In the genomic region with DNA sequence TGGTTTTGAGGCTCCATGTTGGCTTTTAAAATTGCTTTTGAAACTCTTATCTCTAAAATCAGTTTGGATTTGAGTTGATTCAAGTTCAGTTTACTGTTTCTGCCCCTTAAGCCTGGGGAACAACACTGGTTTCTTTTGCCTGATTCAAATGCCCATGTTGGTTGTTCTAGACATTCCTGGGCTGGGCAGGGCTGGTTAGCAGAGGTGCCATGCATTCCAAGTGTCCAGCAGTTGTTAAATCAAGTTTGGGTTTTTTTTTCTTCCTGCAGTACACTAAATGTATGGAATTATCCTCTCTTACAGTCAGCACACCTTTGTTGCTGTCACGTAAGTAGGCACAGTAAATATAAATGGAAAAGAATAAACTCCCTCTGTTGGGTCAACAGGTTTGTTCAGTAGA, we compare ENCODE assay signal across 16 cellular contexts.
DNase-seq lines count a peak whose midpoint lies in the region; ATAC-seq and TF ChIP-seq lines count a peak whose summit lies in the region.
"Had no signal": no experiment of that assay in that cellular context is flagged by ENCODE, and none has a peak within 500 bp of the region (broad histone marks: within the 10 kb centered on the region; RNA-seq: fewer than 3 reads in every experiment).

No MANE protein-coding gene starts in this region.

- H3K9me3 ChIP-seq in RWPE2 (ENCODE audit: severe bottlenecking) (no peaks in the 10 kb centered on the region), subcutaneous abdominal adipose tissue (ENCODE audit: control insufficient read depth in 5 of 5, low read length in 5 of 5) (no peaks in the 10 kb centered on the region)
- H3K9me3 ChIP-seq: BLaER1, testis had no signal

- no peak for TF ChIP-seq CTCF in RWPE2 (IDR thresholded peaks at IDR 0.05; ENCODE audit: poor library complexity, severe bottlenecking)

- peak overlapping the region; percentile 22 for H3K27ac ChIP-seq in RWPE2 (ENCODE audit: poor library complexity, severe bottlenecking)
- peak overlapping the region; percentile 69 for H3K27ac ChIP-seq in subcutaneous abdominal adipose tissue (ENCODE audit: low read depth, low read length)
- H3K27ac ChIP-seq: BLaER1, KMS-11, parathyroid adenoma had no signal

- no peak overlapping the region for H3K9ac ChIP-seq in subcutaneous abdominal adipose tissue (ENCODE audit: low read length in 5 of 5)
- H3K9ac ChIP-seq: BLaER1, KMS-11, parathyroid adenoma had no signal

- ATAC-seq in RWPE2 (ENCODE audit: low read depth) (peak; percentile 69; the same call in 2 of the 3 replicates), HG03457 (IDR thresholded peaks at IDR 0.05; ENCODE audit: unreplicated experiment) (no peak)
- ATAC-seq: T-helper 17 cell had no signal

- H3K27me3 ChIP-seq in RWPE2 (ENCODE audit: insufficient read depth, poor library complexity, severe bottlenecking) (no peaks in the 10 kb centered on the region), subcutaneous abdominal adipose tissue (ENCODE audit: control insufficient read depth in 5 of 5, insufficient read depth in 4 of 5, low read length in 5 of 5) (no peaks in the 10 kb centered on the region)
- H3K27me3 ChIP-seq: BLaER1, testis had no signal

- H3K4me1 ChIP-seq in RWPE2 (ENCODE audit: insufficient read depth, poor library complexity, severe bottlenecking) (peaks cover 5% of the 10 kb centered on the region), subcutaneous abdominal adipose tissue (ENCODE audit: control insufficient read depth in 5 of 5, insufficient read depth in 5 of 5, low read length in 5 of 5) (peaks cover 0 to 34% (median 18%) of the 10 kb centered on the region in 5 donors)
- H3K4me1 ChIP-seq: BLaER1, parathyroid adenoma had no signal

- H3K36me3 ChIP-seq in RWPE2 (ENCODE audit: low read depth) (no peaks in the 10 kb centered on the region), subcutaneous abdominal adipose tissue (ENCODE audit: control insufficient read depth in 5 of 5, insufficient read depth in 5 of 5, low read length in 5 of 5) (peaks cover 0 to 19% (median 10%) of the 10 kb centered on the region in 5 donors)
- H3K36me3 ChIP-seq: BLaER1 had no signal

- DNase-seq in ELF-1 (ENCODE audit: low read depth, low spot score) (peak; percentile 10), RWPE2 (ENCODE audit: low spot score) (no peak), islet precursor cell (peak; percentile 59), C1 segment of cervical spinal cord (lab: John Stamatoyannopoulos, UW) (no peak), amniotic stem cell (lab: John Stamatoyannopoulos, UW) (no peak), foreskin melanocyte (no peak)
- DNase-seq: activated naive CD8-positive, alpha-beta T cell treated with anti-CD3 and anti-CD28 coated beads, Interleukin-2, amount 10 ng/mL, durations not matched to agents 7 days and 5 days; NCI-H524 treated with DMSO at 0.1 percent for 48 hours; stimulated activated CD4-positive, alpha-beta T cell treated with anti-CD3 and anti-CD28 coated beads, Interleukin-15, amount 100 ng/mL, for 24 hours; T-helper 17 cell; testis had no signal

- H3K4me3 ChIP-seq in RWPE2 (ENCODE audit: severe bottlenecking), result no peak overlapping the region
- no peak overlapping the region for H3K4me3 ChIP-seq in subcutaneous abdominal adipose tissue (ENCODE audit: low read depth in 1 of 5, low read length in 5 of 5)
- H3K4me3 ChIP-seq: BLaER1, testis had no signal

Comparison
In these comparisons a context has a peak if more than half of its experiments do, and no peak if none do; other contexts are left out.
1. DNase-seq: peak in ELF-1 (single experiment) and islet precursor cell (single experiment); none in RWPE2 (single experiment), C1 segment of cervical spinal cord (0 of 14), amniotic stem cell (single experiment) and foreskin melanocyte (single experiment).